Comparison of ENCODE assay signal across 10 cellular contexts in the genomic region with DNA sequence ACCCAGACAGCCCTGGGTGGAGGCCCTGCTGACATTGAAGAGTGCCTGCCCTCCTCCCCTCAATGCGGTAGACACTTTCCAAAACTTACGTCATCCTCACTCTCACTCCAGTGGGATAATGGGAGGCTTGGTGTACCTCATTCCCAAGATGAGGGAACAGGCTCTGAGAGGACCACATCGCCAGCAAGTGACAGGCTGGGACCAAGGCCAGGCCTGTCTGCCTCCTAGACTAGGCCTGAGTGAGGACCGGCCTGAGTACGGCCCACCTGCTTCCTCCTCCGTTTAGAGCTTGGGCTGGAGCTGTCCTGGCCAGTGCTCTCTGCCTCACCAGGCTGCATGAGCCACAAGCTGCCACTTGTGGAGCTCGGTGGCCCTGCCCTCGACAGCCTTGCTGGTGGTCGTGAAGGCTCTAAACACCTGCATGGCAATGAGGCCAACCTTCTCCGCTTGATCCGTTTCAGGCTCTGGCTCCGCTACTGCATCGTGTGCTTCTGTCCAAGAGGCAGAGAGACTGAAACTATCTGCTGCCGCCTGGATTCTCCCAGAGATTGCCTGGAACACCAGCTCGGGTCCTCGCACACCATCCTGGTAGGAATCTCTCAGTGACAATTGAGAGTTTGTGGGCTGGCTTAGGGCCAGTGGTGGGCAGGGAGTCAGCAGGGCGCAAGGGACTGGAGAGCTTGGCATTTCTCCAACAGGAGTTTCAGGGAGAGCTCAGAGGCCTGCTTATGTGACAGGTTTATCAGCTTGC. TPM values are rescaled to one million over a fixed set of nuclear protein-coding genes. Genes with fewer than 3 reads are reported as not detected.
DNase-seq lines count a peak whose midpoint lies in the region; ATAC-seq and TF ChIP-seq lines count a peak whose summit lies in the region.
"Had no signal": no experiment of that assay in that cellular context is flagged by ENCODE, and none has a peak within 500 bp of the region (broad histone marks: within the 10 kb centered on the region; RNA-seq: fewer than 3 reads in every experiment).

No MANE protein-coding gene starts in this region.

- TF ChIP-seq CTCF in fibroblast of pulmonary artery (IDR thresholded peaks at IDR 0.05; ENCODE audit: low read length, missing control alignments) = no peak

- H3K4me3 ChIP-seq in H7 (ENCODE audit: insufficient read depth, low read depth, low read length) (no peak overlapping the region), fibroblast of pulmonary artery (replicated peaks; ENCODE audit: low read depth, low read length) (no peak overlapping the region), rectal smooth muscle tissue (ENCODE audit: low read length) (peak overlapping the region; percentile 30)

- ATAC-seq in GM19035 (IDR thresholded peaks at IDR 0.05; ENCODE audit: unreplicated experiment) = no peak

- H3K27me3 ChIP-seq in H7 (ENCODE audit: control insufficient read depth, insufficient read depth, low read length) = no peaks in the 10 kb centered on the region
- no peaks in the 10 kb centered on the region for H3K27me3 ChIP-seq in rectal smooth muscle tissue (ENCODE audit: control insufficient read depth, insufficient read depth, low read length)

- H3K27ac ChIP-seq in rectal smooth muscle tissue (ENCODE audit: low read depth, low read length) = peak overlapping the region; percentile 70

- peak; percentile 22 for DNase-seq in H7
- peak; percentile 72 to 75 for DNase-seq in NCI-H524 (lab: John Stamatoyannopoulos, UW)
- DNase-seq in fibroblast of pulmonary artery (ENCODE audit: low read depth) = peak; percentile 40
- DNase-seq in pons (ENCODE audit: low spot score) = no peak
- no peak for DNase-seq in stimulated activated CD4-positive, alpha-beta T cell treated with anti-CD3 and anti-CD28 coated beads, Interleukin-1b, Interleukin-23, amount 100 ng/mL, for 48 hours
- no peak for DNase-seq in activated CD4-positive, alpha-beta T cell treated with anti-CD3 and anti-CD28 coated beads for 1 hour
- DNase-seq: NCI-H446 treated with DMSO at 0.1 percent for 48 hours; stimulated activated naive CD4-positive, alpha-beta T cell treated with Interleukin-2 at 50 U/mL for 16 hours had no signal

- H3K36me3 ChIP-seq in H7 (replicated peaks; ENCODE audit: control insufficient read depth, insufficient read depth, low read length) (peaks cover 2% of the 10 kb centered on the region), rectal smooth muscle tissue (ENCODE audit: control insufficient read depth, insufficient read depth, low read length) (peaks cover 7% of the 10 kb centered on the region)

- peaks cover 9% of the 10 kb centered on the region for H3K4me1 ChIP-seq in rectal smooth muscle tissue (ENCODE audit: control insufficient read depth, insufficient read depth, low read length)

- H3K9ac ChIP-seq in rectal smooth muscle tissue (ENCODE audit: low read length) = no peak overlapping the region

RNA-seq across cellular contexts. Expression of a gene that starts 9.5 kb away (rescaled TPM):
- 18.8 and 20.5 TPM in 2 replicates for total RNA-seq in H7 (2014; rRNA removed; shearing (Covaris generic))

RNA-seq across cellular contexts. Expression of a gene that starts 19.6 kb away (rescaled TPM):
- 20.7 and 24.6 TPM in 2 replicates for total RNA-seq in H7 (2014; rRNA removed; shearing (Covaris generic))

RNA-seq across cellular contexts. Expression of a gene that starts 27.6 kb away (rescaled TPM):
- total RNA-seq in H7 (2014; rRNA removed; shearing (Covaris generic)) = 159 and 166 TPM in 2 replicates

RNA-seq across cellular contexts. Expression of a gene that starts 28.5 kb away (rescaled TPM):
- total RNA-seq in H7 (2014; rRNA removed; shearing (Covaris generic)) = 188 and 209 TPM in 2 replicates

Comparison
In these comparisons a context has a peak if more than half of its experiments do, and no peak if none do; other contexts are left out.
1. DNase-seq: peak in H7 (single experiment), NCI-H524 (2 of 2) and fibroblast of pulmonary artery (single experiment); none in pons (single experiment), stimulated activated CD4-positive, alpha-beta T cell treated with anti-CD3 and anti-CD28 coated beads, Interleukin-1b, Interleukin-23, amount 100 ng/mL, for 48 hours (single experiment) and activated CD4-positive, alpha-beta T cell treated with anti-CD3 and anti-CD28 coated beads for 1 hour (single experiment).